34 cellular contexts compared by ENCODE assay signal in genomic region chr1:80922906-80923305, GRCh38.
"Had no signal": no experiment of that assay in that cellular context is flagged by ENCODE, and none has a peak within 500 bp of the region (broad histone marks: within the 10 kb centered on the region; RNA-seq: fewer than 3 reads in every experiment).

No MANE protein-coding gene starts in this region.

- DNase-seq: Karpas-422, Kasumi-1, MG63, MM.1S, MV-4-11, NCI-H1048, NCI-H1092, NCI-H1092 treated with DMSO at 0.1 percent for 48 hours, NCI-H1105, NCI-H1105 treated with DMSO at 0.1 percent for 48 hours, NCI-H1417, NCI-H1417 treated with DMSO at 0.1 percent for 48 hours, NCI-H1436, NCI-H1436 treated with DMSO at 0.1 percent for 48 hours, NCI-H146, NCI-H1694, NCI-H1694 treated with DMSO at 0.1 percent for 48 hours, NCI-H187, NCI-H187 treated with DMSO at 0.1 percent for 48 hours, NCI-H1930, NCI-H2029, NCI-H2029 treated with DMSO at 0.1 percent for 48 hours, NCI-H2081, NCI-H2081 treated with DMSO at 0.1 percent for 48 hours, NCI-H2107, NCI-H2171, NCI-H2171 treated with DMSO at 0.1 percent for 48 hours, NCI-H2227 treated with DMSO at 0.1 percent for 48 hours, NCI-H226, NCI-H345, NCI-H446, NCI-H446 treated with DMSO at 0.1 percent for 48 hours, NCI-H510A had no signal

- H3K27ac ChIP-seq: KMS-11 had no signal

- H3K36me3 ChIP-seq: MG63 had no signal

- H3K4me3 ChIP-seq: MG63 had no signal

- H3K9me3 ChIP-seq: MG63 had no signal

- H3K27me3 ChIP-seq: MG63 had no signal
